Comparison of ENCODE assay signal across 8 cellular contexts in the genomic region with DNA sequence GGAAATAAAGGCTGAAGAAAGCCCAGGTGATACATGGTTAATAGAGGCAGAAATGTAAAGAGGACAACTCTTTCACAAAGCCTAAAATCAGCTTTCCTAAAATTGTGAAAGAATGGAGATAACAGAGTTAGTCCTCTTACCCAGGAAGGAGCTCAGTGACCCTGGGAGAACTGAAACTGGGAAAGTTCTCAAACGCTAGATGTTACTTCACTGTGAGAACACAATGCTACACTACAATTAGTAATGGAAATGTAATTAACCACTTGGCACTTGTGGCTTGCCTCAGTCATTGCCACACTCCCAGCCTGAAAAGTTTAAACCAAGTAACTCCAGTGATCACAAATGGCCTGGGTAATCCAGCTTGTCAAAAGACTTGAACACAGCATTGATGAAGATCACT.
"Had no signal": no experiment of that assay in that cellular context is flagged by ENCODE, and none has a peak within 500 bp of the region (broad histone marks: within the 10 kb centered on the region; RNA-seq: fewer than 3 reads in every experiment).

No MANE protein-coding gene starts in this region.

- H3K27ac ChIP-seq: hepatocyte, thyroid gland had no signal

- H3K9me3 ChIP-seq: thyroid gland had no signal

- H3K36me3 ChIP-seq: thyroid gland had no signal

- H3K4me3 ChIP-seq: hepatocyte, thyroid gland had no signal

- H3K27me3 ChIP-seq: hepatocyte, thyroid gland had no signal

- DNase-seq: activated CD4-positive, alpha-beta memory T cell treated with anti-CD3 and anti-CD28 coated beads for 36 hours; activated CD4-positive, alpha-beta T cell treated with anti-CD3 and anti-CD28 coated beads for 36 hours; foreskin fibroblast; left cardiac atrium; nucleus accumbens; stimulated activated naive CD4-positive, alpha-beta T cell treated with Interleukin-2 at 50 U/mL for 16 hours; thyroid gland had no signal
